Comparison of ENCODE assay signal across 8 cellular contexts in the genomic region with DNA sequence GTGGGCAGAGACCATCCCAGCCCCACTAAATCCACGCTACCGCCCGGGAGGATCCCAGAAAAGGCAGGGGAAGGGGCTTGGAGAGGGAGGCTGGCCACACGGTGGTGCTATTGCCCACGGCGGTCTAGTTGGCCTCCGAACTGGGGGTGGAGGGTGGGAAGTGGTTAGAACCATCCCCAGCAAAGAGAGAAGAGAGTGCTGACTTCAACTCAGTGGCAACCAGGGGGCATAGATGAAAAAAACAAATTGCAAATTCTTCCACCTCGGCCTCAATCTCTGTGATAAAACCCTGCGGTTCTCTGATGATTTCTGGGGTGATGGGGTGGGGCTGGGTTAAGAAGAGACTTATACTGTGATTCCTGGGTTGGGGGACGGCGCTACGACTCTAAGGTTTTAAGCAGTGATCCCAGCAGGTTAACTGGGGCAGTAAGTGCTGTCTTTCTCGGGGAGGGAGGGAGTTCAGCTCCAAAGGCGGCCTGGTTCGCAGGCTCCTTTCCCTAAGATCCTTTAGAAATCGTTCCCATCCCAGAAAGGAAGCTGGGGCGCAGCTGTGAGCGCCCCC.
DNase-seq lines count a peak whose midpoint lies in the region; ATAC-seq and TF ChIP-seq lines count a peak whose summit lies in the region.

No MANE protein-coding gene starts in this region.

- peak; percentile 62 for ATAC-seq in GM21723 (IDR thresholded peaks at IDR 0.05; ENCODE audit: unreplicated experiment)
- ATAC-seq in left ventricle myocardium superior: peak; percentile 84

- CTCF ChIA-PET in CD4-positive, alpha-beta memory T cell (lab: Charles Lee; ENCODE audit: partially characterized antibody): interaction anchor here (0.6 to 6.3 kb wide), 49 partner anchors 10 to 1029 kb away, joined by 3 to 56 read pairs (median 5); a partner anchor contains a TSS

- no peak for TF ChIP-seq POLR2A in transverse colon (IDR thresholded peaks at IDR 0.05)

- DNase-seq in CD4-positive, alpha-beta memory T cell: peak; percentile 80 to 83 (median 82)
- DNase-seq in NCI-H1436 (lab: John Stamatoyannopoulos, UW): peak; percentile 71
- peak; percentile 74 for DNase-seq in T-helper 2 cell treated with Interferon-gamma antibody and Interleukin-4, amounts not matched to agents 5 μg/mL and 100 μg/mL, for 36 hours (ENCODE audit: low spot score)
- DNase-seq in left ventricle myocardium superior: peak; percentile 91
- DNase-seq in posterior vena cava (ENCODE audit: low spot score): peak; percentile 96
- peak; percentile 83 for DNase-seq in transverse colon

- H3K27me3 ChIP-seq in CD4-positive, alpha-beta memory T cell (ENCODE audit: insufficient read depth, low read length): no peaks in the 10 kb centered on the region
- H3K27me3 ChIP-seq in transverse colon: no peaks in the 10 kb centered on the region

- H3K9me3 Mint-ChIP-seq in CD4-positive, alpha-beta memory T cell: no peaks in the 10 kb centered on the region
- no peaks in the 10 kb centered on the region for H3K9me3 Mint-ChIP-seq in T-helper 2 cell treated with Interferon-gamma antibody and Interleukin-4, amounts not matched to agents 5 μg/mL and 100 μg/mL, for 36 hours

- peak overlapping the region; percentile 28 to 95 (median 83) for H3K27ac Mint-ChIP-seq in CD4-positive, alpha-beta memory T cell
- H3K27ac Mint-ChIP-seq in T-helper 2 cell treated with Interferon-gamma antibody and Interleukin-4, amounts not matched to agents 5 μg/mL and 100 μg/mL, for 36 hours: peak overlapping the region; percentile 77

- WGBS in transverse colon (ENCODE audit: low coverage in 1 of 2), 2 donors: 0 to 8% methylated on average over 9 to 18 of the region's 18 CpGs

- peaks cover 28% of the 10 kb centered on the region for H3K4me1 ChIP-seq in CD4-positive, alpha-beta memory T cell (ENCODE audit: insufficient read depth, low read length)
- H3K4me1 ChIP-seq in transverse colon: peaks cover 8 to 32% (median 18%) of the 10 kb centered on the region in 4 donors

- peak overlapping the region; percentile 30 to 53 for H3K4me3 ChIP-seq in CD4-positive, alpha-beta memory T cell (ENCODE audit: low read length in 2 of 2)
- H3K4me3 ChIP-seq in transverse colon: peak overlapping the region in 3 of 4 donors; percentile 57 to 67 (median 59)

- intact Hi-C loops in CD4-positive, alpha-beta memory T cell (cut with micrococcal nuclease): loop anchor here (1.0 to 2.0 kb wide), 11 partner anchors 39 to 1221 kb away; a partner anchor contains a TSS
- intact Hi-C loops in left ventricle myocardium superior (cut with micrococcal nuclease) (loop anchor here (10.0 kb wide), 2 partner anchors 251 to 711 kb away; a partner anchor contains a TSS), posterior vena cava (cut with DNase I) (loop anchor here (5.0 to 10.0 kb wide), 6 partner anchors 38 to 918 kb away; a partner anchor contains a TSS), transverse colon (cut with DNase I; ENCODE audit: low total_unique reads) (loop anchor here (2.0 to 10.0 kb wide), 3 partner anchors 248 to 537 kb away; a partner anchor contains a TSS)

- H3K9me3 ChIP-seq in CD4-positive, alpha-beta memory T cell (ENCODE audit: control insufficient read depth in 1 of 2, low read length in 2 of 2): no peaks in the 10 kb centered on the region
- no peaks in the 10 kb centered on the region for H3K9me3 ChIP-seq in transverse colon

- H3K36me3 Mint-ChIP-seq in CD4-positive, alpha-beta memory T cell: no peaks in the 10 kb centered on the region
- no peaks in the 10 kb centered on the region for H3K36me3 Mint-ChIP-seq in T-helper 2 cell treated with Interferon-gamma antibody and Interleukin-4, amounts not matched to agents 5 μg/mL and 100 μg/mL, for 36 hours (ENCODE audit: low read depth)

- POLR2A ChIA-PET in CD4-positive, alpha-beta memory T cell (lab: Charles Lee; ENCODE audit: partially characterized antibody): interaction anchor here (0.8 to 2.7 kb wide), 23 partner anchors 9 to 1024 kb away, joined by 3 to 40 read pairs (median 5); a partner anchor contains a TSS

- peak overlapping the region; percentile 74 to 92 (median 86) for H3K4me3 Mint-ChIP-seq in CD4-positive, alpha-beta memory T cell
- H3K4me3 Mint-ChIP-seq in T-helper 2 cell treated with Interferon-gamma antibody and Interleukin-4, amounts not matched to agents 5 μg/mL and 100 μg/mL, for 36 hours: peak overlapping the region; percentile 83

- peaks cover 7 to 33% (median 20%) of the 10 kb centered on the region in 4 donors for H3K4me1 Mint-ChIP-seq in CD4-positive, alpha-beta memory T cell
- H3K4me1 Mint-ChIP-seq in T-helper 2 cell treated with Interferon-gamma antibody and Interleukin-4, amounts not matched to agents 5 μg/mL and 100 μg/mL, for 36 hours (ENCODE audit: low read depth): peaks cover 21% of the 10 kb centered on the region

- TF ChIP-seq CTCF in transverse colon (IDR thresholded peaks at IDR 0.05): peak; percentile 77 to 83 (median 82)

- in situ Hi-C loops in transverse colon (cut with MboI; ENCODE audit: low pct_ligation_motif_present in 1 of 4, low pct_unique_long_range_greater_than_20kb in 1 of 4, low sequenced_read_pairs in 3 of 4): loop anchor here (10.0 to 25.0 kb wide), 4 partner anchors 253 to 1028 kb away; a partner anchor contains a TSS

- no peaks in the 10 kb centered on the region for H3K36me3 ChIP-seq in CD4-positive, alpha-beta memory T cell (ENCODE audit: insufficient read depth, low read length)
- H3K36me3 ChIP-seq in transverse colon: no peaks in the 10 kb centered on the region

- H3K27me3 Mint-ChIP-seq in CD4-positive, alpha-beta memory T cell: no peaks in the 10 kb centered on the region
- H3K27me3 Mint-ChIP-seq in T-helper 2 cell treated with Interferon-gamma antibody and Interleukin-4, amounts not matched to agents 5 μg/mL and 100 μg/mL, for 36 hours (ENCODE audit: low read depth): no peaks in the 10 kb centered on the region

- TF ChIP-seq EP300 in transverse colon (IDR thresholded peaks at IDR 0.05; ENCODE audit: low read depth): no peak

- peak overlapping the region; percentile 12 for H3K27ac ChIP-seq in CD4-positive, alpha-beta memory T cell (ENCODE audit: low read depth, low read length)
- H3K27ac ChIP-seq in angular gyrus (ENCODE audit: low read depth, low read length) (peak overlapping the region; percentile 99), transverse colon (peak overlapping the region; percentile 90 to 95 (median 92))

Comparison
In these comparisons a context has a peak if more than half of its experiments do, and no peak if none do; other contexts are left out.
1. Peak in every context shown above with its lines: DNase-seq, ATAC-seq, H3K4me3 ChIP-seq and H3K27ac ChIP-seq.
2. H3K27ac ChIP-seq: peak in every context shown above with its lines; median percentile 99 in angular gyrus; 92 in transverse colon; 12 in CD4-positive, alpha-beta memory T cell.